1 cellular context compared by ENCODE assay signal in genomic region chr2:174931724-174932123, GRCh38.
TF ChIP-seq lines count a peak whose summit lies in the region.

No MANE protein-coding gene starts in this region.

TF ChIP-seq in GM23338, 12 proteins besides CTCF, POLR2A, EP300 and RAD21:
- TF ChIP-seq ZNF462 (CRISPR knock-in tag; IDR thresholded peaks at IDR 0.05) (no peak), NANOG (IDR thresholded peaks at IDR 0.05; ENCODE audit: borderline replicate concordance) (no peak), EZH2 (IDR thresholded peaks at IDR 0.05; ENCODE audit: low read depth, unreplicated experiment) (no peak), ZNF114 (CRISPR knock-in tag; IDR thresholded peaks at IDR 0.05) (no peak), POLR2AphosphoS5 (IDR thresholded peaks at IDR 0.05; ENCODE audit: low read depth) (no peak), ETS1 (IDR thresholded peaks at IDR 0.05) (no peak), ZNF331 (CRISPR knock-in tag; IDR thresholded peaks at IDR 0.05; ENCODE audit: low read depth) (no peak), EZH2phosphoT487 (IDR thresholded peaks at IDR 0.05; ENCODE audit: unreplicated experiment) (no peak), CREB1 (CRISPR knock-in tag; IDR thresholded peaks at IDR 0.05; ENCODE audit: low read depth) (no peak), JUNB (IDR thresholded peaks at IDR 0.05; ENCODE audit: unreplicated experiment) (no peak), STAT1 (IDR thresholded peaks at IDR 0.05; ENCODE audit: unreplicated experiment) (no peak), REST (IDR thresholded peaks at IDR 0.05; ENCODE audit: unreplicated experiment) (no peak)
TF ChIP-seq in GM23338: peak in this region for 0.
